In the genomic region with DNA sequence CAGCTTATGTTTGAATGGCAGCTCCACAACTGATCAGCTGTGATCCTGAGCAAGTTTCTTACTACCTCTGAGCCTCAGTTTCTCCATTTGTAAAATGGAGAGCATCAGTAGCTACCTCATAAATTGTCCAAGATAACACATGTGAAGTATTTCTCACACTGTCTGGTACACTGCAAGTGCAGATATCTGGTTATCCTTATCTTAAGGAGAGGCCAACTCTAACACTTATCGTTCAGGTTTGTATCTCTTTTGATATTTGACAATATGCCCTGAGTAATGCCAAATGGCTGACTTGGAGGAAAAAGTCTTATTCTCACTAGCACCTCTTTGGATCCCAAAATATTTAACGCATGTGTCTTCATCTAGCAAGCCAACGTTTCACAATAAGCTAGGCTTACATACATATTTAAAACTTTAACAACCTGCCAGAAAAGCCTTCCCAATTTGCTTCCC, we compare ENCODE assay signal across 9 cellular contexts. TPM values are rescaled to one million over a fixed set of nuclear protein-coding genes. Genes with fewer than 3 reads are reported as not detected.
DNase-seq lines count a peak whose midpoint lies in the region; ATAC-seq and TF ChIP-seq lines count a peak whose summit lies in the region.
"Had no signal": no experiment of that assay in that cellular context is flagged by ENCODE, and none has a peak within 500 bp of the region (broad histone marks: within the 10 kb centered on the region; RNA-seq: fewer than 3 reads in every experiment).

No MANE protein-coding gene starts in this region.

- H3K36me3 ChIP-seq in ACC112 (ENCODE audit: insufficient read depth, low read length) (no peaks in the 10 kb centered on the region; the same call in 1 of the 2 replicates), SK-N-SH (replicated peaks in 1 of 2; ENCODE audit: control insufficient read depth in 1 of 2, insufficient read depth in 2 of 2, low read length in 1 of 2) (no peaks in the 10 kb centered on the region), parathyroid adenoma (ENCODE audit: control insufficient read depth, insufficient read depth, low read length) (no peaks in the 10 kb centered on the region)

- no peak for ATAC-seq in esophagus mucosa
- ATAC-seq: stimulated activated memory B cell treated with anti-CD40 and anti-IgM and Interleukin-4, amounts not matched to agents 10 μg/mL and 1 μg/mL and 100 μg/mL, for 72 hours had no signal

- H3F3A ChIP-seq in SK-N-SH (replicated peaks; ENCODE audit: insufficient read depth) = peaks cover 14% of the 10 kb centered on the region

- H3K9me2 ChIP-seq in SK-N-SH = no peaks in the 10 kb centered on the region

- H3K27me3 ChIP-seq in ACC112 (ENCODE audit: insufficient read depth, low read length) (no peaks in the 10 kb centered on the region), SK-N-SH (ENCODE audit: insufficient read depth) (no peaks in the 10 kb centered on the region), parathyroid adenoma (ENCODE audit: control insufficient read depth, insufficient read depth, low read length) (no peaks in the 10 kb centered on the region)

- H3K4me1 ChIP-seq in ACC112 (ENCODE audit: control insufficient read depth, insufficient read depth, low read length, unreplicated experiment) (peaks cover 69% of the 10 kb centered on the region), SK-N-SH (ENCODE audit: control insufficient read depth in 1 of 2, insufficient read depth in 2 of 2, low read depth in 1 of 2, low read length in 1 of 2) (peaks cover 33 to 35% of the 10 kb centered on the region in 2 experiments; a peak in 3 of 4 replicates), parathyroid adenoma (peaks cover 66% of the 10 kb centered on the region)

- H3K4me3 ChIP-seq in ACC112 (ENCODE audit: low read depth, low read length) (peak overlapping the region; percentile 58), SK-N-SH (ENCODE audit: low read depth in 2 of 2, low read length in 1 of 2) (no peak overlapping the region), parathyroid adenoma (ENCODE audit: low read depth, low read length) (no peak overlapping the region)

- TF ChIP-seq CTCF in SK-N-SH (IDR thresholded peaks at IDR 0.05) = no peak
- no peak for TF ChIP-seq CTCF in parathyroid adenoma (IDR thresholded peaks at IDR 0.05)

- no peak for DNase-seq in SK-N-SH
- peak; percentile 57 for DNase-seq in fibroblast of gingiva (ENCODE audit: low read depth)
- no peak for DNase-seq in NCI-H510A (lab: John Stamatoyannopoulos, UW)
- DNase-seq in LoVo (ENCODE audit: low spot score) = no peak
- DNase-seq in C1 segment of cervical spinal cord (lab: John Stamatoyannopoulos, UW) = no peak

- peaks cover 80% of the 10 kb centered on the region for H3K79me2 ChIP-seq in ACC112 (ENCODE audit: control insufficient read depth, insufficient read depth, low read length, unreplicated experiment)
- peaks cover 79% of the 10 kb centered on the region for H3K79me2 ChIP-seq in SK-N-SH (ENCODE audit: insufficient read depth)
- peaks cover 27% of the 10 kb centered on the region for H3K79me2 ChIP-seq in parathyroid adenoma

- no peak for TF ChIP-seq RAD21 in SK-N-SH (IDR thresholded peaks at IDR 0.05; ENCODE audit: low read length)

- no peak for TF ChIP-seq EP300 in SK-N-SH (IDR thresholded peaks at IDR 0.05; ENCODE audit: borderline replicate concordance in 1 of 2, low read depth in 1 of 2, low read length in 1 of 2)

- H3K9me3 ChIP-seq in SK-N-SH = no peaks in the 10 kb centered on the region
- H3K9me3 ChIP-seq in parathyroid adenoma (ENCODE audit: control insufficient read depth, low read length) = no peaks in the 10 kb centered on the region

- CTCF ChIA-PET in SK-N-SH (lab: Yijun Ruan, JAX) = interaction anchor here (1.0 to 31.9 kb wide), 5 partner anchors 9 to 289 kb away, joined by 3 to 860 read pairs (median 4); no protein-coding TSS in a partner anchor

- H3K9ac ChIP-seq in SK-N-SH (peak overlapping the region; percentile 59; the same call in 1 of the 2 replicates), parathyroid adenoma (peak overlapping the region; percentile 61)

- WGBS in SK-N-SH (ENCODE audit: low lambda C conversion rate) = 78% methylated on average over 3 of the region's 3 CpGs

- peak overlapping the region; percentile 81 for H3K4me2 ChIP-seq in SK-N-SH
- H3K4me2 ChIP-seq in parathyroid adenoma (ENCODE audit: low read length) = peak overlapping the region; percentile 29

- peaks cover 7% of the 10 kb centered on the region; the same call in 1 of the 2 replicates for H4K20me1 ChIP-seq in SK-N-SH (ENCODE audit: insufficient read depth)

- POLR2A ChIA-PET in SK-N-SH (lab: Yijun Ruan, JAX) = no interaction called here

- no peak overlapping the region for H2AFZ ChIP-seq in ACC112 (ENCODE audit: low read length, unreplicated experiment)
- H2AFZ ChIP-seq in SK-N-SH (ENCODE audit: low read depth) = no peak overlapping the region
- no peak overlapping the region for H2AFZ ChIP-seq in parathyroid adenoma

- H3K27ac ChIP-seq in ACC112 (ENCODE audit: low read depth, low read length) (peak overlapping the region; percentile 98), SK-N-SH (ENCODE audit: low read depth in 2 of 2, low read length in 1 of 2) (peak overlapping the region; percentile 78 to 93; a peak in 3 of 4 replicates), parathyroid adenoma (peak overlapping the region; percentile 99)

TF ChIP-seq in SK-N-SH, 30 proteins besides CTCF, POLR2A, EP300 and RAD21:
- TF ChIP-seq TAF1 (IDR thresholded peaks at IDR 0.05; ENCODE audit: borderline replicate concordance, low read depth, low read length) (no peak), FOXM1 (IDR thresholded peaks at IDR 0.05; ENCODE audit: low read depth) (no peak), SIN3A (IDR thresholded peaks at IDR 0.05; ENCODE audit: borderline replicate concordance, low read depth, low read length) (no peak), YY1 (IDR thresholded peaks at IDR 0.05; ENCODE audit: low read depth) (no peak)
- TF ChIP-seq, protein P1, sequence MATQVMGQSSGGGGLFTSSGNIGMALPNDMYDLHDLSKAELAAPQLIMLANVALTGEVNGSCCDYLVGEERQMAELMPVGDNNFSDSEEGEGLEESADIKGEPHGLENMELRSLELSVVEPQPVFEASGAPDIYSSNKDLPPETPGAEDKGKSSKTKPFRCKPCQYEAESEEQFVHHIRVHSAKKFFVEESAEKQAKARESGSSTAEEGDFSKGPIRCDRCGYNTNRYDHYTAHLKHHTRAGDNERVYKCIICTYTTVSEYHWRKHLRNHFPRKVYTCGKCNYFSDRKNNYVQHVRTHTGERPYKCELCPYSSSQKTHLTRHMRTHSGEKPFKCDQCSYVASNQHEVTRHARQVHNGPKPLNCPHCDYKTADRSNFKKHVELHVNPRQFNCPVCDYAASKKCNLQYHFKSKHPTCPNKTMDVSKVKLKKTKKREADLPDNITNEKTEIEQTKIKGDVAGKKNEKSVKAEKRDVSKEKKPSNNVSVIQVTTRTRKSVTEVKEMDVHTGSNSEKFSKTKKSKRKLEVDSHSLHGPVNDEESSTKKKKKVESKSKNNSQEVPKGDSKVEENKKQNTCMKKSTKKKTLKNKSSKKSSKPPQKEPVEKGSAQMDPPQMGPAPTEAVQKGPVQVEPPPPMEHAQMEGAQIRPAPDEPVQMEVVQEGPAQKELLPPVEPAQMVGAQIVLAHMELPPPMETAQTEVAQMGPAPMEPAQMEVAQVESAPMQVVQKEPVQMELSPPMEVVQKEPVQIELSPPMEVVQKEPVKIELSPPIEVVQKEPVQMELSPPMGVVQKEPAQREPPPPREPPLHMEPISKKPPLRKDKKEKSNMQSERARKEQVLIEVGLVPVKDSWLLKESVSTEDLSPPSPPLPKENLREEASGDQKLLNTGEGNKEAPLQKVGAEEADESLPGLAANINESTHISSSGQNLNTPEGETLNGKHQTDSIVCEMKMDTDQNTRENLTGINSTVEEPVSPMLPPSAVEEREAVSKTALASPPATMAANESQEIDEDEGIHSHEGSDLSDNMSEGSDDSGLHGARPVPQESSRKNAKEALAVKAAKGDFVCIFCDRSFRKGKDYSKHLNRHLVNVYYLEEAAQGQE (IDR thresholded peaks at IDR 0.05; ENCODE audit: low read depth, low read length) = no peak
TF ChIP-seq in SK-N-SH: peak in this region for 0.

RNA-seq across cellular contexts. Expression of gene CSRP1, which starts 2.7 kb away (rescaled TPM):
- polyA plus RNA-seq in SK-N-SH (2012; rRNA removed) = 317 and 373 TPM in 2 replicates
- polyA plus RNA-seq in SK-N-SH (2012; cell fraction: cytosol; rRNA removed) = 237 and 288 TPM in 2 replicates
- 358 and 396 TPM in 2 replicates for polyA plus RNA-seq in SK-N-SH (2012; cell fraction: nucleus; rRNA removed)
- 115 TPM for total RNA-seq in esophagus mucosa

RNA-seq across cellular contexts. Expression of gene NAV1, which starts 34.7 kb away (rescaled TPM):
- polyA plus RNA-seq in SK-N-SH (2012; rRNA removed) = 13.3 and 16.1 TPM in 2 replicates
- 11.1 and 14.3 TPM in 2 replicates for polyA plus RNA-seq in SK-N-SH (2012; cell fraction: cytosol; rRNA removed)
- polyA plus RNA-seq in SK-N-SH (2012; cell fraction: nucleus; rRNA removed) = 39.7 and 44.9 TPM in 2 replicates
- 26.4 TPM for total RNA-seq in esophagus mucosa

RNA-seq across cellular contexts. Expression of gene PHLDA3, which starts 35.2 kb away (rescaled TPM):
- polyA plus RNA-seq in SK-N-SH (2012; rRNA removed) = 105 and 108 TPM in 2 replicates
- 46.1 and 93.3 TPM in 2 replicates for polyA plus RNA-seq in SK-N-SH (2012; cell fraction: cytosol; rRNA removed)
- polyA plus RNA-seq in SK-N-SH (2012; cell fraction: nucleus; rRNA removed) = 94.2 and 108 TPM in 2 replicates
- 78.6 TPM for total RNA-seq in esophagus mucosa
